9 cellular contexts compared by ENCODE assay signal in the genomic region with DNA sequence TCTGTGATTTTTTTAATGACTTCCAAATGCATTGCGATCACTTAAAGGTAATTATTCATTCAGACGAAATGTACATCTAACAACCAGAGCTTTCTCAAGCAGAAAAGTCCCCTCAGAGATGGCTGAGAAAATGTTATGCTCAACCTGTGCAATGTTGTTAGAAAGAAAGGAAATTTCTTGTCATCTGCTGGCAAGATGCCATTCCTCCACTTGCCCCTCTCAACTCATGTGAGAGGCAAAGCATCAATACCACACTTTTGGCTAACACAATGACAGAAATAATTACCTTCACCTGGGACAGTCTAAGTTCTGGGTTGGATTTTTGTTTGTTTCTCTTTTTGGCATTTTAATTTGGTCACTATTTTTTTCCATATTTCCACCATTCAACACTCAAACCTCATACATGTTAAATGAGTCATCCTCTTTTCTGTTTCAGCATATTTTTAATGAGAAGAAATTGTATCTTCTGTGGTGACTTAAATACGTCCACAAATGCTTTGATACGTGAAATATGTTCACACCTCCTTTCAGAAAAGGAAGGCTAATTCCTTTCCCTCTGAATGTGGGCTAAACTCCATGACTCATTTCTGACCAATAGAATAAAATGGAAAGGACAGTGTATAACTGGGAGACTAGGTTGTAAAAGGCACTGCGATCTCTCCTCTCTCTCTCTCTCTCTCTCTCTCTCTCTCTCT.
DNase-seq lines count a peak whose midpoint lies in the region; ATAC-seq and TF ChIP-seq lines count a peak whose summit lies in the region.
"Had no signal": no experiment of that assay in that cellular context is flagged by ENCODE, and none has a peak within 500 bp of the region (broad histone marks: within the 10 kb centered on the region; RNA-seq: fewer than 3 reads in every experiment).

No MANE protein-coding gene starts in this region.

- CTCF ChIA-PET in IMR-90 (lab: Yijun Ruan, JAX): interaction anchor here (0.6 kb wide), 1 partner anchor 10 kb away, joined by 3 read pairs; no protein-coding TSS in a partner anchor

- H3K4me2 ChIP-seq in IMR-90 (ENCODE audit: low read depth, low read length): peak overlapping the region; percentile 49

- no peak overlapping the region for H2BK120ac ChIP-seq in IMR-90 (ENCODE audit: low read depth, low read length)

- H3K14ac ChIP-seq in IMR-90 (replicated peaks; ENCODE audit: low read depth, low read length): no peak overlapping the region

- H3K4me3 ChIP-seq in IMR-90 (ENCODE audit: insufficient read depth, low read depth, low read length) (no peak overlapping the region), testis (no peak overlapping the region)

- H3K36me3 ChIP-seq in IMR-90 (ENCODE audit: control insufficient read depth, insufficient read depth, low read length) (no peaks in the 10 kb centered on the region), testis (ENCODE audit: low read depth, missing control alignments) (no peaks in the 10 kb centered on the region)

- H4K20me1 ChIP-seq in IMR-90 (ENCODE audit: insufficient read depth, low read length): no peaks in the 10 kb centered on the region

- no peaks in the 10 kb centered on the region for H3K79me1 ChIP-seq in IMR-90 (ENCODE audit: low read depth in 1 of 2, low read length in 2 of 2)

- no peaks in the 10 kb centered on the region for H3K9me1 ChIP-seq in IMR-90 (ENCODE audit: insufficient read depth, low read length)

- H3K27me3 ChIP-seq in IMR-90 (ENCODE audit: control insufficient read depth, insufficient read depth, low read length): no peaks in the 10 kb centered on the region
- H3K27me3 ChIP-seq in testis: no peaks in the 10 kb centered on the region

- H3K27ac ChIP-seq in IMR-90 (ENCODE audit: insufficient read depth, low read length) (no peak overlapping the region), testis (no peak overlapping the region)

- no peak for TF ChIP-seq POLR2A in IMR-90 (IDR thresholded peaks at IDR 0.05; ENCODE audit: low read depth, low read length)
- TF ChIP-seq POLR2A in testis (IDR thresholded peaks at IDR 0.05): no peak

- H3K4ac ChIP-seq in IMR-90 (ENCODE audit: low read depth, low read length): no peak overlapping the region

- no peak overlapping the region for H4K91ac ChIP-seq in IMR-90 (ENCODE audit: insufficient read depth, low read depth, low read length)

- H2BK5ac ChIP-seq in IMR-90 (ENCODE audit: low read depth, low read length, poor library complexity, severe bottlenecking): no peak overlapping the region

- H2BK20ac ChIP-seq in IMR-90 (ENCODE audit: low read depth, low read length): no peak overlapping the region

- intact Hi-C loops in IMR-90 (cut with micrococcal nuclease) (no loop called here), sciatic nerve (cut with DNase I) (no loop called here), testis (cut with DNase I; ENCODE audit: low total_unique reads) (no loop called here)

- no peak overlapping the region for H4K5ac ChIP-seq in IMR-90 (ENCODE audit: low read depth, low read length)

- WGBS in IMR-90 (ENCODE audit: extremely low coverage in 2 of 2, insufficient read length in 1 of 2), 2 experiments: no CpG with 5 or more reads among the region's 5 CpGs
- 71 to 77% methylated on average over 5 of the region's 5 CpGs for WGBS in testis, 2 donors

- no peak overlapping the region for H2AK5ac ChIP-seq in IMR-90 (ENCODE audit: low read depth, low read length)

- H3K9me3 ChIP-seq in IMR-90 (ENCODE audit: control insufficient read depth, insufficient read depth, low read length) (no peaks in the 10 kb centered on the region), testis (no peaks in the 10 kb centered on the region)

- no peak overlapping the region for H2AK9ac ChIP-seq in IMR-90 (replicated peaks; ENCODE audit: low read depth, low read length, poor library complexity)

- no peak overlapping the region; the same call in 2 of the 3 replicates for H2BK15ac ChIP-seq in IMR-90 (ENCODE audit: low read depth, low read length)

- no peak overlapping the region for H3K56ac ChIP-seq in IMR-90 (ENCODE audit: extremely low read depth, insufficient read depth, low read length)

- TF ChIP-seq CTCF in IMR-90 (conservative IDR thresholded peaks at IDR 0.05; ENCODE audit: low read depth, low read length) (no peak), testis (IDR thresholded peaks at IDR 0.05) (no peak)

- in situ Hi-C loops in IMR-90 (cut with MboI; ENCODE audit: low sequenced_read_pairs): no loop called here

- POLR2A ChIA-PET in IMR-90 (lab: Charles Lee; ENCODE audit: unreplicated experiment): no interaction called here

- peak; percentile 52 for DNase-seq in DMS53 treated with DMSO at 0.1 percent for 48 hours (lab: John Stamatoyannopoulos, UW; ENCODE audit: unreplicated experiment)
- DNase-seq in IMR-90: peak; percentile 55
- peak; percentile 35 for DNase-seq in amniotic stem cell (lab: John Stamatoyannopoulos, UW)
- peak; percentile 76 for DNase-seq in iris pigment epithelial cell (ENCODE audit: low read depth)
- no peak for DNase-seq in GOT3 (lab: John Stamatoyannopoulos, UW)
- no peak for DNase-seq in effector CD4-positive, alpha-beta T cell
- no peak for DNase-seq in sciatic nerve (ENCODE audit: low spot score)
- no peak for DNase-seq in testis
- DNase-seq: kidney glomerular epithelial cell had no signal

- H3K18ac ChIP-seq in IMR-90 (ENCODE audit: low read depth, low read length): no peak overlapping the region

- H3K9ac ChIP-seq in IMR-90 (ENCODE audit: low read depth, low read length): no peak overlapping the region

- no peak overlapping the region for H3K23ac ChIP-seq in IMR-90 (ENCODE audit: low read depth, low read length)

- H4K8ac ChIP-seq in IMR-90 (ENCODE audit: low read depth in 2 of 2, low read length in 2 of 2): no peak overlapping the region

- no peaks in the 10 kb centered on the region for H3K4me1 ChIP-seq in IMR-90 (ENCODE audit: control insufficient read depth, insufficient read depth, low read length)
- no peaks in the 10 kb centered on the region for H3K4me1 ChIP-seq in testis

- dilution Hi-C loops in IMR-90 (cut with HindIII; ENCODE audit: low sequenced_read_pairs, unreplicated experiment): no loop called here

- ATAC-seq in IMR-90 (ENCODE audit: low read depth) (peak; percentile 91), sciatic nerve (no peak)

- no peak overlapping the region for H2AFZ ChIP-seq in IMR-90 (replicated peaks; ENCODE audit: low read length, poor library complexity)

- no peak for TF ChIP-seq RAD21 in IMR-90 (IDR thresholded peaks at IDR 0.05; ENCODE audit: low read length)

- BruUV-seq in IMR-90 (replicated peaks; lab: Mats Ljungman, UMichigan): no TSS peak

TF ChIP-seq in IMR-90, 13 proteins besides CTCF, POLR2A, EP300 and RAD21:
- TF ChIP-seq CHD1 (IDR thresholded peaks at IDR 0.05; ENCODE audit: low read depth, low read length) (no peak), MAZ (IDR thresholded peaks at IDR 0.05; ENCODE audit: borderline replicate concordance, low read depth, low read length) (no peak), BHLHE40 (IDR thresholded peaks at IDR 0.05; ENCODE audit: low read depth, low read length) (no peak), CEBPB (IDR thresholded peaks at IDR 0.05; ENCODE audit: low read depth, low read length) (no peak), MAFK (IDR thresholded peaks at IDR 0.05; ENCODE audit: low read depth, low read length) (no peak), MXI1 (IDR thresholded peaks at IDR 0.05; ENCODE audit: borderline replicate concordance, low read depth, low read length) (no peak), FOS (IDR thresholded peaks at IDR 0.05; ENCODE audit: low read depth, low read length) (peak; percentile 33; the same call in 1 of the 2 replicates)
- TF ChIP-seq, protein P1, sequence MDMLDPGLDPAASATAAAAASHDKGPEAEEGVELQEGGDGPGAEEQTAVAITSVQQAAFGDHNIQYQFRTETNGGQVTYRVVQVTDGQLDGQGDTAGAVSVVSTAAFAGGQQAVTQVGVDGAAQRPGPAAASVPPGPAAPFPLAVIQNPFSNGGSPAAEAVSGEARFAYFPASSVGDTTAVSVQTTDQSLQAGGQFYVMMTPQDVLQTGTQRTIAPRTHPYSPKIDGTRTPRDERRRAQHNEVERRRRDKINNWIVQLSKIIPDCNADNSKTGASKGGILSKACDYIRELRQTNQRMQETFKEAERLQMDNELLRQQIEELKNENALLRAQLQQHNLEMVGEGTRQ (IDR thresholded peaks at IDR 0.05; ENCODE audit: low read depth, low read length): no peak
TF ChIP-seq in IMR-90: peak in this region for 1.

Comparison
In these comparisons a context has a peak if more than half of its experiments do, and no peak if none do; other contexts are left out.
1. DNase-seq: peak in DMS53 treated with DMSO at 0.1 percent for 48 hours (single experiment), IMR-90 (single experiment), amniotic stem cell (single experiment) and iris pigment epithelial cell (single experiment); none in GOT3 (single experiment), effector CD4-positive, alpha-beta T cell (single experiment), sciatic nerve (single experiment) and testis (single experiment).